ENCODE assay signal across 1 cellular context in genomic region chr12:121751716-121752351, GRCh38.
TF ChIP-seq lines count a peak whose summit lies in the region.

No MANE protein-coding gene starts in this region.

TF ChIP-seq in WTC11, 78 proteins besides CTCF, POLR2A, EP300 and RAD21 (continued from another document):
- TF ChIP-seq PRDM15 (CRISPR knock-in tag; IDR thresholded peaks at IDR 0.05) (no peak), ZNF416 (CRISPR knock-in tag; IDR thresholded peaks at IDR 0.05) (no peak), ATF2 (CRISPR knock-in tag; IDR thresholded peaks at IDR 0.05; ENCODE audit: borderline replicate concordance, low read depth) (no peak), RORB (CRISPR knock-in tag; IDR thresholded peaks at IDR 0.05) (no peak), SP1 (CRISPR knock-in tag; conservative IDR thresholded peaks at IDR 0.05) (no peak), EMX1 (CRISPR knock-in tag; IDR thresholded peaks at IDR 0.05) (no peak), E2F4 (CRISPR knock-in tag; IDR thresholded peaks at IDR 0.05; ENCODE audit: borderline replicate concordance, low read depth) (no peak), ZBTB21 (CRISPR knock-in tag; IDR thresholded peaks at IDR 0.05; ENCODE audit: borderline replicate concordance) (no peak), CREB1 (CRISPR knock-in tag; IDR thresholded peaks at IDR 0.05) (no peak), ZNF423 (CRISPR knock-in tag; IDR thresholded peaks at IDR 0.05) (no peak), STAT6 (CRISPR knock-in tag; conservative IDR thresholded peaks at IDR 0.05; ENCODE audit: low read depth) (no peak), NR1H2 (CRISPR knock-in tag; IDR thresholded peaks at IDR 0.05) (no peak), ZBTB43 (CRISPR knock-in tag; IDR thresholded peaks at IDR 0.05) (no peak), TCF7 (CRISPR knock-in tag; IDR thresholded peaks at IDR 0.05; ENCODE audit: low read depth) (no peak), JUN (CRISPR knock-in tag; IDR thresholded peaks at IDR 0.05) (no peak)
- TF ChIP-seq, protein P1, sequence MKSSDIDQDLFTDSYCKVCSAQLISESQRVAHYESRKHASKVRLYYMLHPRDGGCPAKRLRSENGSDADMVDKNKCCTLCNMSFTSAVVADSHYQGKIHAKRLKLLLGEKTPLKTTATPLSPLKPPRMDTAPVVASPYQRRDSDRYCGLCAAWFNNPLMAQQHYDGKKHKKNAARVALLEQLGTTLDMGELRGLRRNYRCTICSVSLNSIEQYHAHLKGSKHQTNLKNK (CRISPR knock-in tag; IDR thresholded peaks at IDR 0.05), result no peak
- TF ChIP-seq, protein P2, sequence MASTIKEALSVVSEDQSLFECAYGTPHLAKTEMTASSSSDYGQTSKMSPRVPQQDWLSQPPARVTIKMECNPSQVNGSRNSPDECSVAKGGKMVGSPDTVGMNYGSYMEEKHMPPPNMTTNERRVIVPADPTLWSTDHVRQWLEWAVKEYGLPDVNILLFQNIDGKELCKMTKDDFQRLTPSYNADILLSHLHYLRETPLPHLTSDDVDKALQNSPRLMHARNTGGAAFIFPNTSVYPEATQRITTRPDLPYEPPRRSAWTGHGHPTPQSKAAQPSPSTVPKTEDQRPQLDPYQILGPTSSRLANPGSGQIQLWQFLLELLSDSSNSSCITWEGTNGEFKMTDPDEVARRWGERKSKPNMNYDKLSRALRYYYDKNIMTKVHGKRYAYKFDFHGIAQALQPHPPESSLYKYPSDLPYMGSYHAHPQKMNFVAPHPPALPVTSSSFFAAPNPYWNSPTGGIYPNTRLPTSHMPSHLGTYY (CRISPR knock-in tag; IDR thresholded peaks at IDR 0.05), result no peak
- TF ChIP-seq, protein P3, sequence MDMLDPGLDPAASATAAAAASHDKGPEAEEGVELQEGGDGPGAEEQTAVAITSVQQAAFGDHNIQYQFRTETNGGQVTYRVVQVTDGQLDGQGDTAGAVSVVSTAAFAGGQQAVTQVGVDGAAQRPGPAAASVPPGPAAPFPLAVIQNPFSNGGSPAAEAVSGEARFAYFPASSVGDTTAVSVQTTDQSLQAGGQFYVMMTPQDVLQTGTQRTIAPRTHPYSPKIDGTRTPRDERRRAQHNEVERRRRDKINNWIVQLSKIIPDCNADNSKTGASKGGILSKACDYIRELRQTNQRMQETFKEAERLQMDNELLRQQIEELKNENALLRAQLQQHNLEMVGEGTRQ (CRISPR knock-in tag; IDR thresholded peaks at IDR 0.05), result no peak
TF ChIP-seq in WTC11: peak in this region for 0.
